Comparison of ENCODE assay signal across 19 cellular contexts in the genomic region with DNA sequence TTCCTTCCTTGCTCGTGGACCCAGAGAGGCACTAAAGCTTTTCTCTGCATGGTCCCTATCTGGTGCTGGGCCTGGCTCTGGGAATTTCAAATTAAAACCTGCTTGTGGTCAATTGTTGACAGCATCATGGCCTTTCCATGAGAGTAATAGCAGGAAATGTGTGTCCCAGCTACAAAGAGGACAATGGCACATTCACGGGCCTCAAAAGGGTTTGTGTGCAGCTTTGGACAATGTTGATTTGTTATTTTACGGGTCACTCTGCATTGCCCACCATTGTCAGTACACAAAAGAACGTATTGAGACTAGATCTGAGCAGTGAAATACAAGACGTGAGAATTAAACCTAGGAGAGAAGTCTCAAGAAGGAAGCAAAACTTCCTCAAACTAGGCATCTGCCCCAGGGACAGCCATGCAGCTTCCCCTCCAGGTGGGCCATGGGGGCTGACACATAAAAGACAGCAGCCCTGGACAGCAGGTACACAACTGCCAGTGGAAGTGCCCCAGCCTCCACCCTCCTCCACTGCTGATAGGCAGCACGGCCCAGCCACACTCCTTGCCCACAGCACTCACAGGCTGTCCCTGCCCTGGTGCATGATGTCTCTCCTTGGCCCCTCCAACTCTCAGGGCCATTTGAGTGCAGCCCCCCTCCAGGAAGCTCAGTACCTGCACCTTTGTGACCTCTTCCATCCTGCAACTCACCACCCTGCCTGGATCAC. TPM values are rescaled to one million over a fixed set of nuclear protein-coding genes. Genes with fewer than 3 reads are reported as not detected.
"Had no signal": no experiment of that assay in that cellular context is flagged by ENCODE, and none has a peak within 500 bp of the region (broad histone marks: within the 10 kb centered on the region; RNA-seq: fewer than 3 reads in every experiment).

No MANE protein-coding gene starts in this region.

- ATAC-seq: activated CD8-positive, alpha-beta memory T cell treated with anti-CD3 and anti-CD28 coated beads, Interleukin-2, amount 10 ng/mL, durations not matched to agents 7 days and 5 days; activated T-cell treated with anti-CD3 and anti-CD28 coated beads, Interleukin-2, amount 50 U/mL, for 72 hours; left colon had no signal

- DNase-seq: activated CD4-positive, alpha-beta T cell treated with anti-CD3 and anti-CD28 coated beads, Interleukin-2, amount 50 U/mL, for 4 hours; activated CD4-positive, CD25-positive, alpha-beta regulatory T cell treated with anti-CD3 and anti-CD28 coated beads, Interleukin-2, amount 50 U/mL, for 72 hours; activated CD8-positive, alpha-beta memory T cell treated with anti-CD3 and anti-CD28 coated beads, Interleukin-2, amount 10 ng/mL, durations not matched to agents 7 days and 5 days; activated gamma-delta T cell treated with Interleukin-2 at 50 U/mL for 16 hours; activated naive CD8-positive, alpha-beta T cell treated with anti-CD3 and anti-CD28 coated beads, Interleukin-2, amount 10 ng/mL, durations not matched to agents 7 days and 5 days; activated T-cell treated with anti-CD3 and anti-CD28 coated beads, Interleukin-2, amount 50 U/mL, for 72 hours; effector CD8-positive, alpha-beta T cell; left colon; mammary epithelial cell; small intestine; T-helper 9 cell; transverse colon had no signal

- H3K27me3 ChIP-seq: breast epithelium, right atrium auricular region, transverse colon had no signal

- H3K4me1 ChIP-seq: breast epithelium, parathyroid adenoma, right atrium auricular region had no signal

- FAIRE-seq: colon, small intestine had no signal

- H3K36me3 ChIP-seq: breast epithelium, right atrium auricular region, transverse colon had no signal

- H3K9me3 ChIP-seq: breast epithelium, right atrium auricular region, transverse colon had no signal

- H3K4me3 ChIP-seq: breast epithelium, right atrium auricular region, transverse colon had no signal

- H3K27ac ChIP-seq: parathyroid adenoma, right atrium auricular region, transverse colon had no signal

RNA-seq across cellular contexts. Expression of gene LTF, which starts 15.9 kb away (rescaled TPM):
- total RNA-seq: activated CD8-positive, alpha-beta memory T cell treated with anti-CD3 and anti-CD28 coated beads, Interleukin-2, amount 10 ng/mL, durations not matched to agents 7 days and 5 days; activated naive CD8-positive, alpha-beta T cell treated with anti-CD3 and anti-CD28 coated beads, Interleukin-2, amount 10 ng/mL, durations not matched to agents 7 days and 5 days; activated T-cell treated with anti-CD3 and anti-CD28 coated beads, Interleukin-2, amount 50 U/mL, for 72 hours; epithelial cell of proximal tubule; glomerular endothelial cell had no signal

RNA-seq across cellular contexts. Expression of gene RTP3, which starts 17.1 kb away (rescaled TPM):
- total RNA-seq: activated CD8-positive, alpha-beta memory T cell treated with anti-CD3 and anti-CD28 coated beads, Interleukin-2, amount 10 ng/mL, durations not matched to agents 7 days and 5 days; activated naive CD8-positive, alpha-beta T cell treated with anti-CD3 and anti-CD28 coated beads, Interleukin-2, amount 10 ng/mL, durations not matched to agents 7 days and 5 days; activated T-cell treated with anti-CD3 and anti-CD28 coated beads, Interleukin-2, amount 50 U/mL, for 72 hours; aorta; breast epithelium; epithelial cell of proximal tubule; glomerular endothelial cell; left colon; mammary epithelial cell; right atrium auricular region; transverse colon had no signal
